In the genomic region with DNA sequence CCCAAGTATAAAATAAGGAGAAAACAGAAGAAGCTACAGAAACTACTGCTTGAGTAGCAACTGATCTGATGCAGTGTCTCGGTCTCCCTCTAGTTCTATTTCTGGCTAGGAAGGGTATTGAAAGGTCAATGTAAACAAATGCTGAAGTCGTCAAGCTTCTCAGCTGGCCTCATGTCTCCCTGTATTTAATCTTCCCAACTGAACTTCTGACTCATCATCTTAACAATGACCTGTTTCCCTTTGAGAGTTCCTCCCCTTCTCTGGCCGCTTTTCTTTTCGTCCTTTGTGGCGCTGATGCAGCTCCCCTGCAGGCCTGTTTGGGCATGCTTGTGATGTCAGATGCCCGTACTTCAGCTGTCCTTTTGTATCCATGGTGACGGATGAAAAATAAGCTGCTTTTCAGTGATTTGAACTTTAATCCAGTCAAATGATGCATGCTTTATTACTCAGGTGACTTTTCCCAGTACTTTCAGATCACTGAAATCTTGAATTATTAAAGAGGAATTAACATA, we compare ENCODE assay signal across 8 cellular contexts. TPM values are rescaled to one million over a fixed set of nuclear protein-coding genes. Genes with fewer than 3 reads are reported as not detected.
DNase-seq lines count a peak whose midpoint lies in the region; ATAC-seq and TF ChIP-seq lines count a peak whose summit lies in the region.

No MANE protein-coding gene starts in this region.

- no peaks in the 10 kb centered on the region for H3K27me3 ChIP-seq in AG04450 (ENCODE audit: control insufficient read depth, insufficient read depth, low read length)
- H3K27me3 ChIP-seq in naive thymus-derived CD4-positive, alpha-beta T cell (ENCODE audit: control insufficient read depth in 2 of 2, insufficient read depth in 2 of 2, low read length in 2 of 2), result no peaks in the 10 kb centered on the region

- H3K4me1 Mint-ChIP-seq in naive thymus-derived CD4-positive, alpha-beta T cell, result peaks cover 0 to 18% (median 2%) of the 10 kb centered on the region in 7 donors
- H3K4me1 Mint-ChIP-seq in activated CD4-positive, alpha-beta memory T cell treated with anti-CD3 and anti-CD28 coated beads, Interleukin-2, amount 10 ng/mL, durations not matched to agents 7 days and 5 days, result peaks cover 2% of the 10 kb centered on the region

- H3K27ac ChIP-seq in AG04450 (ENCODE audit: low read depth, low read length), result peak overlapping the region; percentile 23
- H3K27ac ChIP-seq in naive thymus-derived CD4-positive, alpha-beta T cell (ENCODE audit: low read depth, low read length), result no peak overlapping the region

- POLR2A ChIA-PET in AG04450 (lab: Yijun Ruan, JAX), result interaction anchor here (1.0 to 1.3 kb wide), 3 partner anchors 13 to 467 kb away, joined by 3 to 4 read pairs (median 4); no protein-coding TSS in a partner anchor
- POLR2A ChIA-PET in naive thymus-derived CD4-positive, alpha-beta T cell (lab: Charles Lee), result interaction anchor here (0.8 kb wide), 1 partner anchor 11 kb away, joined by 3 read pairs; no protein-coding TSS in a partner anchor
- POLR2A ChIA-PET in activated CD4-positive, alpha-beta memory T cell treated with anti-CD3 and anti-CD28 coated beads, Interleukin-2, amount 10 ng/mL, durations not matched to agents 7 days and 5 days (lab: Charles Lee), result interaction anchor here (1.1 kb wide), 1 partner anchor 9 kb away, joined by 3 read pairs; no protein-coding TSS in a partner anchor

- DNase-seq in AG04450 (ENCODE audit: low read depth, low spot score), result peak; percentile 94
- peak; percentile 96 for DNase-seq in NCI-H146 treated with DMSO at 0.1 percent for 48 hours (lab: John Stamatoyannopoulos, UW; ENCODE audit: unreplicated experiment)
- peak; percentile 81 for DNase-seq in T1000 (lab: John Stamatoyannopoulos, UW)
- peak; percentile 100 for DNase-seq in fibroblast of pulmonary artery (ENCODE audit: low read depth)
- DNase-seq in naive thymus-derived CD4-positive, alpha-beta T cell, result no peak
- no peak for DNase-seq in activated CD4-positive, alpha-beta memory T cell treated with anti-CD3 and anti-CD28 coated beads, Interleukin-2, amount 10 ng/mL, durations not matched to agents 7 days and 5 days

- CTCF ChIA-PET in AG04450 (lab: Charles Lee), result interaction anchor here (0.6 to 2.7 kb wide), 16 partner anchors 10 to 607 kb away, joined by 3 to 18 read pairs (median 4); no protein-coding TSS in a partner anchor
- CTCF ChIA-PET in naive thymus-derived CD4-positive, alpha-beta T cell (lab: Charles Lee), result interaction anchor here (0.7 kb wide), 1 partner anchor 234 kb away, joined by 3 read pairs; no protein-coding TSS in a partner anchor
- CTCF ChIA-PET in activated CD4-positive, alpha-beta memory T cell treated with anti-CD3 and anti-CD28 coated beads, Interleukin-2, amount 10 ng/mL, durations not matched to agents 7 days and 5 days (lab: Charles Lee), result interaction anchor here (1.0 to 1.4 kb wide), 3 partner anchors 8 to 325 kb away, joined by 3 read pairs; a partner anchor contains a TSS

- no peak overlapping the region for H3K4me3 Mint-ChIP-seq in naive thymus-derived CD4-positive, alpha-beta T cell
- no peak overlapping the region for H3K4me3 Mint-ChIP-seq in activated CD4-positive, alpha-beta memory T cell treated with anti-CD3 and anti-CD28 coated beads, Interleukin-2, amount 10 ng/mL, durations not matched to agents 7 days and 5 days

- H3K36me3 ChIP-seq in naive thymus-derived CD4-positive, alpha-beta T cell (ENCODE audit: control insufficient read depth in 2 of 3, insufficient read depth in 3 of 3, low read length in 3 of 3), result no peaks in the 10 kb centered on the region

- H3K27ac Mint-ChIP-seq in naive thymus-derived CD4-positive, alpha-beta T cell, result no peak overlapping the region
- no peak overlapping the region for H3K27ac Mint-ChIP-seq in activated CD4-positive, alpha-beta memory T cell treated with anti-CD3 and anti-CD28 coated beads, Interleukin-2, amount 10 ng/mL, durations not matched to agents 7 days and 5 days

- ATAC-seq in GM18511 (IDR thresholded peaks at IDR 0.05; ENCODE audit: unreplicated experiment), result peak; percentile 88
- ATAC-seq in HG02885 (IDR thresholded peaks at IDR 0.05; ENCODE audit: poor library complexity, unreplicated experiment), result peak; percentile 81
- ATAC-seq in naive thymus-derived CD4-positive, alpha-beta T cell, result peak; percentile 86

- H3K4me1 ChIP-seq in naive thymus-derived CD4-positive, alpha-beta T cell (ENCODE audit: control insufficient read depth in 2 of 2, insufficient read depth in 2 of 2, low read length in 2 of 2), result no peaks in the 10 kb centered on the region

- intact Hi-C loops in naive thymus-derived CD4-positive, alpha-beta T cell (cut with micrococcal nuclease), result no loop called here

- peaks cover 0 to 16% (median 4%) of the 10 kb centered on the region in 5 donors for H3K36me3 Mint-ChIP-seq in naive thymus-derived CD4-positive, alpha-beta T cell
- no peaks in the 10 kb centered on the region for H3K36me3 Mint-ChIP-seq in activated CD4-positive, alpha-beta memory T cell treated with anti-CD3 and anti-CD28 coated beads, Interleukin-2, amount 10 ng/mL, durations not matched to agents 7 days and 5 days (ENCODE audit: low read depth)

- TF ChIP-seq CTCF in AG04450 (IDR thresholded peaks at IDR 0.05; ENCODE audit: low read depth, low read length) (peak; percentile 74), fibroblast of pulmonary artery (IDR thresholded peaks at IDR 0.05; ENCODE audit: low read length, missing control alignments) (peak; percentile 71)

- H3K9me3 ChIP-seq in AG04450 (ENCODE audit: control insufficient read depth, insufficient read depth, low read length), result no peaks in the 10 kb centered on the region
- no peaks in the 10 kb centered on the region for H3K9me3 ChIP-seq in naive thymus-derived CD4-positive, alpha-beta T cell (ENCODE audit: control insufficient read depth in 2 of 3, low read length in 3 of 3)

- H3K4me3 ChIP-seq in AG04450 (ENCODE audit: low read depth, low read length) (no peak overlapping the region), fibroblast of pulmonary artery (replicated peaks; ENCODE audit: low read depth, low read length) (peak overlapping the region; percentile 16)
- H3K4me3 ChIP-seq in naive thymus-derived CD4-positive, alpha-beta T cell (ENCODE audit: low read length), result no peak overlapping the region

- H3K27me3 Mint-ChIP-seq in naive thymus-derived CD4-positive, alpha-beta T cell, result no peaks in the 10 kb centered on the region
- H3K27me3 Mint-ChIP-seq in activated CD4-positive, alpha-beta memory T cell treated with anti-CD3 and anti-CD28 coated beads, Interleukin-2, amount 10 ng/mL, durations not matched to agents 7 days and 5 days, result no peaks in the 10 kb centered on the region

- no peaks in the 10 kb centered on the region for H3K9me3 Mint-ChIP-seq in naive thymus-derived CD4-positive, alpha-beta T cell
- no peaks in the 10 kb centered on the region for H3K9me3 Mint-ChIP-seq in activated CD4-positive, alpha-beta memory T cell treated with anti-CD3 and anti-CD28 coated beads, Interleukin-2, amount 10 ng/mL, durations not matched to agents 7 days and 5 days

RNA-seq across cellular contexts. Expression of a gene that starts 7.8 kb away (rescaled TPM):
- 2.8 and 4.2 TPM in 2 replicates for polyA plus RNA-seq in AG04450 (2011; rRNA removed)
- 1.9 and 3.6 TPM in 2 replicates for polyA minus RNA-seq in AG04450 (2011; rRNA and poly(A)+ RNA removed)
- under 1 TPM; 0.10 to 0.65 (median 0.24) TPM for total RNA-seq in naive thymus-derived CD4-positive, alpha-beta T cell
- polyA plus RNA-seq in naive thymus-derived CD4-positive, alpha-beta T cell, result under 1 TPM; 0.30 to 0.53 TPM
- under 1 TPM; 0.10 to 0.15 TPM for total RNA-seq in activated CD4-positive, alpha-beta memory T cell treated with anti-CD3 and anti-CD28 coated beads, Interleukin-2, amount 10 ng/mL, durations not matched to agents 7 days and 5 days

Comparison
In these comparisons a context has a peak if more than half of its experiments do, and no peak if none do; other contexts are left out.
1. DNase-seq: peak in AG04450 (single experiment), NCI-H146 treated with DMSO at 0.1 percent for 48 hours (single experiment), T1000 (single experiment) and fibroblast of pulmonary artery (single experiment); none in naive thymus-derived CD4-positive, alpha-beta T cell (0 of 9) and activated CD4-positive, alpha-beta memory T cell treated with anti-CD3 and anti-CD28 coated beads, Interleukin-2, amount 10 ng/mL, durations not matched to agents 7 days and 5 days (single experiment).
2. Peak in every context shown above with its lines, with median percentiles within 50 percentile points of each other: ATAC-seq.